ENCODE assay signal across 17 cellular contexts in genomic region chr4:7758444-7758815, GRCh38.
A peak's percentile ranks its signal among the peaks of the same experiment; 100 is the strongest.
DNase-seq lines count a peak whose midpoint lies in the region; ATAC-seq, FAIRE-seq and TF ChIP-seq lines count a peak whose summit lies in the region.
"Had no signal": no experiment of that assay in that cellular context is flagged by ENCODE, and none has a peak within 500 bp of the region (broad histone marks: within the 10 kb centered on the region; RNA-seq: fewer than 3 reads in every experiment).

No MANE protein-coding gene starts in this region.

- no peak for FAIRE-seq in kidney (lab: Jason Lieb, UNC)
- FAIRE-seq: TTC549, urothelium cell line had no signal

- CTCF ChIA-PET in activated CD4-positive, alpha-beta T cell treated with anti-CD3 and anti-CD28 coated beads for 36 hours (lab: Charles Lee) = interaction anchor here (1.3 kb wide), 1 partner anchor 44 kb away, joined by 5 read pairs; no protein-coding TSS in a partner anchor
- CTCF ChIA-PET in activated CD8-positive, alpha-beta T cell treated with anti-CD3 and anti-CD28 coated beads, Interleukin-2, amount 10 ng/mL, durations not matched to agents 7 days and 5 days (lab: Charles Lee) = interaction anchor here (0.9 to 5.9 kb wide), 2 partner anchors 43 to 46 kb away, joined by 4 to 66 read pairs; no protein-coding TSS in a partner anchor

- ATAC-seq in activated CD4-positive, alpha-beta T cell treated with anti-CD3 and anti-CD28 coated beads for 36 hours = no peak
- no peak for ATAC-seq in activated CD8-positive, alpha-beta T cell treated with anti-CD3 and anti-CD28 coated beads, Interleukin-2, amount 10 ng/mL, durations not matched to agents 7 days and 5 days
- ATAC-seq in GM19328 (IDR thresholded peaks at IDR 0.05; ENCODE audit: unreplicated experiment) = no peak
- ATAC-seq in GM18498 (IDR thresholded peaks at IDR 0.05; ENCODE audit: unreplicated experiment) = no peak
- ATAC-seq: esophagus mucosa had no signal

- no peak for TF ChIP-seq CTCF in kidney (IDR thresholded peaks at IDR 0.05; ENCODE audit: borderline replicate concordance, extremely low read depth, insufficient read depth)
- no peak for TF ChIP-seq CTCF in colonic mucosa (IDR thresholded peaks at IDR 0.05)

- no peaks in the 10 kb centered on the region for H3K9me3 ChIP-seq in BLaER1 treated with 17β-estradiol and CSF1 and Interleukin-3, amounts not matched to agents 10 nM and 100 nM (replicated peaks in 1 of 11)
- H3K9me3 ChIP-seq in kidney (ENCODE audit: control insufficient read depth in 1 of 2, low read length in 2 of 2) (no peaks in the 10 kb centered on the region), colonic mucosa (no peaks in the 10 kb centered on the region)

- no peak for DNase-seq in activated CD4-positive, alpha-beta T cell treated with anti-CD3 and anti-CD28 coated beads for 36 hours
- no peak for DNase-seq in activated CD4-positive, alpha-beta T cell treated with anti-CD3 and anti-CD28 coated beads, Interleukin-2, amount 50 U/mL, for 1 hour
- no peak for DNase-seq in activated CD8-positive, alpha-beta T cell treated with anti-CD3 and anti-CD28 coated beads, Interleukin-2, amount 10 ng/mL, durations not matched to agents 7 days and 5 days
- DNase-seq in kidney = peak; percentile 53
- DNase-seq in colonic mucosa = no peak
- DNase-seq: dorsolateral prefrontal cortex; mesenchymal stem cell; NCI-H2029 treated with DMSO at 0.1 percent for 48 hours; NCI-H510A treated with DMSO at 0.1 percent for 48 hours; stimulated activated CD4-positive, alpha-beta T cell treated with anti-CD3 and anti-CD28 coated beads, Interleukin-15, amount 100 ng/mL, for 24 hours had no signal

- H3K4me1 Mint-ChIP-seq in activated CD4-positive, alpha-beta T cell treated with anti-CD3 and anti-CD28 coated beads for 36 hours = peaks cover 31% of the 10 kb centered on the region
- H3K4me1 Mint-ChIP-seq in activated CD8-positive, alpha-beta T cell treated with anti-CD3 and anti-CD28 coated beads, Interleukin-2, amount 10 ng/mL, durations not matched to agents 7 days and 5 days (ENCODE audit: low read depth) = peaks cover 42% of the 10 kb centered on the region

- peaks cover 4% of the 10 kb centered on the region for H3K36me3 Mint-ChIP-seq in activated CD4-positive, alpha-beta T cell treated with anti-CD3 and anti-CD28 coated beads for 36 hours (ENCODE audit: low read depth)
- no peaks in the 10 kb centered on the region for H3K36me3 Mint-ChIP-seq in activated CD8-positive, alpha-beta T cell treated with anti-CD3 and anti-CD28 coated beads, Interleukin-2, amount 10 ng/mL, durations not matched to agents 7 days and 5 days (ENCODE audit: low read depth)

- POLR2A ChIA-PET in activated CD4-positive, alpha-beta T cell treated with anti-CD3 and anti-CD28 coated beads for 36 hours (lab: Charles Lee) = no interaction called here
- POLR2A ChIA-PET in activated CD8-positive, alpha-beta T cell treated with anti-CD3 and anti-CD28 coated beads, Interleukin-2, amount 10 ng/mL, durations not matched to agents 7 days and 5 days (lab: Charles Lee) = interaction anchor here (0.9 kb wide), 1 partner anchor 9 kb away, joined by 3 read pairs; no protein-coding TSS in a partner anchor

- H3K27ac Mint-ChIP-seq in activated CD4-positive, alpha-beta T cell treated with anti-CD3 and anti-CD28 coated beads for 36 hours = peak overlapping the region; percentile 59
- H3K27ac Mint-ChIP-seq in activated CD8-positive, alpha-beta T cell treated with anti-CD3 and anti-CD28 coated beads, Interleukin-2, amount 10 ng/mL, durations not matched to agents 7 days and 5 days = peak overlapping the region; percentile 81

- H3K4me1 ChIP-seq in BLaER1 treated with 17β-estradiol and CSF1 and Interleukin-3, amounts not matched to agents 10 nM and 100 nM = peaks cover 31 to 68% (median 43%) of the 10 kb centered on the region in 10 experiments
- peaks cover 0 to 4% of the 10 kb centered on the region in 2 donors for H3K4me1 ChIP-seq in kidney (ENCODE audit: control insufficient read depth in 1 of 2, insufficient read depth in 1 of 2, low read depth in 1 of 2, low read length in 2 of 2)
- H3K4me1 ChIP-seq in colonic mucosa = no peaks in the 10 kb centered on the region

- H3K36me3 ChIP-seq in BLaER1 treated with 17β-estradiol and CSF1 and Interleukin-3, amounts not matched to agents 10 nM and 100 nM = peaks cover 0 to 11% (median 0%) of the 10 kb centered on the region in 11 experiments; a peak in 2 of 22 replicates
- H3K36me3 ChIP-seq in kidney (ENCODE audit: control insufficient read depth in 1 of 2, insufficient read depth in 2 of 2, low read length in 2 of 2) (no peaks in the 10 kb centered on the region), colonic mucosa (no peaks in the 10 kb centered on the region)

- intact Hi-C loops in activated CD4-positive, alpha-beta T cell treated with anti-CD3 and anti-CD28 coated beads for 36 hours (cut with DNase I, micrococcal nuclease) = no loop called here
- intact Hi-C loops in kidney (cut with DNase I) = no loop called here
- intact Hi-C loops in colonic mucosa (cut with DNase I) = no loop called here

- peaks cover 0 to 16% (median 0%) of the 10 kb centered on the region in 11 experiments; a peak in 3 of 22 replicates for H3K27me3 ChIP-seq in BLaER1 treated with 17β-estradiol and CSF1 and Interleukin-3, amounts not matched to agents 10 nM and 100 nM
- H3K27me3 ChIP-seq in colonic mucosa = no peaks in the 10 kb centered on the region
- H3K27me3 ChIP-seq: dorsolateral prefrontal cortex had no signal

- no peak overlapping the region for H3K4me3 Mint-ChIP-seq in activated CD4-positive, alpha-beta T cell treated with anti-CD3 and anti-CD28 coated beads for 36 hours
- peak overlapping the region; percentile 50 for H3K4me3 Mint-ChIP-seq in activated CD8-positive, alpha-beta T cell treated with anti-CD3 and anti-CD28 coated beads, Interleukin-2, amount 10 ng/mL, durations not matched to agents 7 days and 5 days

- H3K9me3 Mint-ChIP-seq in activated CD4-positive, alpha-beta T cell treated with anti-CD3 and anti-CD28 coated beads for 36 hours (ENCODE audit: low read depth) = no peaks in the 10 kb centered on the region
- H3K9me3 Mint-ChIP-seq in activated CD8-positive, alpha-beta T cell treated with anti-CD3 and anti-CD28 coated beads, Interleukin-2, amount 10 ng/mL, durations not matched to agents 7 days and 5 days (ENCODE audit: insufficient read depth) = no peaks in the 10 kb centered on the region
- H3K9me3 Mint-ChIP-seq: stimulated activated naive CD8-positive, alpha-beta T cell treated with anti-CD3 and anti-CD28 coated beads, Interleukin-15, Interleukin-2, amounts not matched to agents 100 ng/mL and 50 ng/mL, for 24 hours had no signal

- H3K4me3 ChIP-seq in BLaER1 treated with 17β-estradiol and CSF1 and Interleukin-3, amounts not matched to agents 10 nM and 100 nM = no peak overlapping the region
- no peak overlapping the region for H3K4me3 ChIP-seq in kidney (ENCODE audit: low read length in 2 of 2)
- no peak overlapping the region for H3K4me3 ChIP-seq in colonic mucosa
- H3K4me3 ChIP-seq: dorsolateral prefrontal cortex had no signal

- no peaks in the 10 kb centered on the region for H3K27me3 Mint-ChIP-seq in activated CD4-positive, alpha-beta T cell treated with anti-CD3 and anti-CD28 coated beads for 36 hours
- no peaks in the 10 kb centered on the region for H3K27me3 Mint-ChIP-seq in activated CD8-positive, alpha-beta T cell treated with anti-CD3 and anti-CD28 coated beads, Interleukin-2, amount 10 ng/mL, durations not matched to agents 7 days and 5 days (ENCODE audit: low read depth)
- H3K27me3 Mint-ChIP-seq: stimulated activated naive CD8-positive, alpha-beta T cell treated with anti-CD3 and anti-CD28 coated beads, Interleukin-15, Interleukin-2, amounts not matched to agents 100 ng/mL and 50 ng/mL, for 24 hours had no signal

- H4K20me1 ChIP-seq in BLaER1 treated with 17β-estradiol and CSF1 and Interleukin-3, amounts not matched to agents 10 nM and 100 nM = peaks cover 0 to 31% (median 0%) of the 10 kb centered on the region in 11 experiments; a peak in 4 of 22 replicates

- no peak overlapping the region for H3K9ac ChIP-seq in BLaER1 treated with 17β-estradiol and CSF1 and Interleukin-3, amounts not matched to agents 10 nM and 100 nM
- no peak overlapping the region for H3K9ac ChIP-seq in kidney (ENCODE audit: low read length in 2 of 2)
- no peak overlapping the region for H3K9ac ChIP-seq in colonic mucosa (ENCODE audit: low read depth in 2 of 2, low read length in 2 of 2)

- H3K4me2 ChIP-seq in BLaER1 treated with 17β-estradiol and CSF1 and Interleukin-3, amounts not matched to agents 10 nM and 100 nM = peak overlapping the region; percentile 4 to 88 (median 66); a peak in 12 of 22 replicates

- no peak overlapping the region for H3K27ac ChIP-seq in BLaER1 treated with 17β-estradiol and CSF1 and Interleukin-3, amounts not matched to agents 10 nM and 100 nM
- H3K27ac ChIP-seq in kidney (ENCODE audit: low read depth in 2 of 2, low read length in 2 of 2) (no peak overlapping the region), colonic mucosa (no peak overlapping the region)
- H3K27ac ChIP-seq: dorsolateral prefrontal cortex had no signal
